Comparison of ENCODE assay signal across 10 cellular contexts in the genomic region with DNA sequence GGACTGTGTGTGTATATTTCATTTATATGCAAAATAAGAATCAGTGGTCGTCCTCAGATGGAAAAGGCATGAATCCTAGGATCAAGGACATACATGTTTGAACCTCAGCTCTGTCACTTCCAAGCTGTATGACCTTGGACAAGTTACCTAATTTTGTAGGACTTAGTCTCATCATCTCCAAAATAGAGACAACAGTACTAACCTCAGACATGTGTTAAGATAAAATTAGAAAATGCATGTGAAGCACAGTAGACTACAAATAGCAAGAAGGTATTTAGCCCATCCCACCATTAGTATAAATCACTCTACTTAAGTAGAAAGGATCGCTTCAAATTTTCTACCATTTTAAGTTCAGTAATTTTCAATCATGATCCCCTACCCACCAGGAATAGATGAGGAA.
"Had no signal": no experiment of that assay in that cellular context is flagged by ENCODE, and none has a peak within 500 bp of the region (broad histone marks: within the 10 kb centered on the region; RNA-seq: fewer than 3 reads in every experiment).

No MANE protein-coding gene starts in this region.

- H3K9me3 Mint-ChIP-seq: HFFc6 had no signal

- FAIRE-seq: K562 had no signal

- H3K27ac Mint-ChIP-seq: HFFc6 had no signal

- H2AFZ ChIP-seq: GM23248 had no signal

- H3K27ac ChIP-seq: GM23248, HL-60 had no signal

- H3K4me1 ChIP-seq: HAP-1 had no signal

- H3K4me3 Mint-ChIP-seq: HFFc6 had no signal

- DNase-seq: GM23248, GOT3, H7, HFFc6, IMR-90, KG1 had no signal

- H3K9ac ChIP-seq: GM23248 had no signal

- H3K9me3 ChIP-seq: HAP-1 had no signal

- H3K36me3 ChIP-seq: HAP-1 had no signal

- ATAC-seq: HCT116, K562 had no signal

- H3K4me3 ChIP-seq: GM23248, HAP-1, K562 had no signal
